ENCODE assay signal across 7 cellular contexts in the genomic region with DNA sequence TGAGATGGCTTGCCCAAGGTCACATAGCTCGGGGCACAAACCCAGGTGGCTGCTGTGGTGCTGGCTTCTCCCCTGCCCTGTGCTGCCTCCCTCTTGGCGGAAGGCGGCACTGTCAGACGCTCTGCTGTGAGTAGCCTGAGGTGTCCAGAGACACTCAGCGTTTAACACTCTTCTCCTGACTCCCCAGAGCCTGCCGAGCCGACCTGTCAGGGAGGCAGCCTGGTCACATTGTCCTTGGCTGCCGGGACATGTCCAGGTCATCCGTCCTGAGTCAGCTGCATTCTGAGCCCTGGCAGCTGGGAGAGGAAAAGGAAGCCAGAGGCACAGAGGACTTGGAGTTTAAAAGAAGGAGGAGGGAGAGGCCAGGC. TPM values are rescaled to one million over a fixed set of nuclear protein-coding genes. Genes with fewer than 3 reads are reported as not detected.
A peak's percentile ranks its signal among the peaks of the same experiment; 100 is the strongest.
DNase-seq lines count a peak whose midpoint lies in the region; ATAC-seq and TF ChIP-seq lines count a peak whose summit lies in the region.

No MANE protein-coding gene starts in this region.

- H3K9me3 ChIP-seq in HEK293 (ENCODE audit: control insufficient read depth, insufficient read depth, low read depth, low read length) = no peaks in the 10 kb centered on the region

- DNase-seq in SK-N-DZ (ENCODE audit: low spot score) (peak; percentile 69), glomerular visceral epithelial cell (ENCODE audit: extremely low spot score) (peak; percentile 37), retina (peak; percentile 56), NCI-H510A (lab: John Stamatoyannopoulos, UW) (no peak)

- CTCF ChIA-PET in HEK293 (lab: Yijun Ruan, JAX) = interaction anchor here (0.6 to 4.1 kb wide), 7 partner anchors 9 to 133 kb away, joined by 3 to 21 read pairs (median 4); a partner anchor contains a TSS

- POLR2A ChIA-PET in HEK293 (lab: Yijun Ruan, JAX) = interaction anchor here (0.7 kb wide), 2 partner anchors 13 to 212 kb away, joined by 3 to 5 read pairs; no protein-coding TSS in a partner anchor

- H3K4me3 ChIP-seq in HEK293 (ENCODE audit: low read depth, low read length) = no peak overlapping the region

- no peak overlapping the region for H3K27ac ChIP-seq in HEK293 (ENCODE audit: extremely low read depth, low read depth, low read length)

- no peaks in the 10 kb centered on the region for H3K4me1 ChIP-seq in HEK293 (ENCODE audit: control insufficient read depth, insufficient read depth, low read length)

- peak; percentile 21; the same call in 1 of the 2 replicates for TF ChIP-seq CTCF in HEK293 (tag by site-specific recombination; IDR thresholded peaks at IDR 0.05)

- no peaks in the 10 kb centered on the region for H3K36me3 ChIP-seq in HEK293 (ENCODE audit: control insufficient read depth in 2 of 2, insufficient read depth in 1 of 2, low read length in 2 of 2)

- no peak for ATAC-seq in GM19324 (IDR thresholded peaks at IDR 0.05; ENCODE audit: low FRiP score, unreplicated experiment)
- no peak for ATAC-seq in GM21619 (IDR thresholded peaks at IDR 0.05; ENCODE audit: unreplicated experiment)

TF ChIP-seq in HEK293, 187 proteins besides CTCF, POLR2A, EP300 and RAD21:
- peak; percentile 6 for TF ChIP-seq ZNF335 (tag by site-specific recombination; conservative IDR thresholded peaks at IDR 0.05)
- TF ChIP-seq ZNF37A (tag by site-specific recombination; IDR thresholded peaks at IDR 0.05) = no peak
- 0 out of 2 replicates have a peak, but pooled peaks have one; percentile 47 for TF ChIP-seq ZNF600 (tag by site-specific recombination; IDR thresholded peaks at IDR 0.05)
- TF ChIP-seq ZSCAN30 (tag by site-specific recombination; IDR thresholded peaks at IDR 0.05) = 0 out of 2 replicates have a peak, but pooled peaks have one; percentile 23
- TF ChIP-seq ZFP37 (tag by site-specific recombination; IDR thresholded peaks at IDR 0.05) = no peak
- 0 out of 2 replicates have a peak, but pooled peaks have one; percentile 69 for TF ChIP-seq ZNF394 (tag by site-specific recombination; IDR thresholded peaks at IDR 0.05; ENCODE audit: borderline replicate concordance)

RNA-seq across cellular contexts. Expression of a gene that starts 4.7 kb away (rescaled TPM):
- not detected in 2 replicates for polyA plus RNA-seq in SK-N-DZ (2014; cell fraction: cytosol; rRNA removed)
- 1.2 TPM in 1 of 2 replicates, not detected in the other for polyA plus RNA-seq in SK-N-DZ (2014; cell fraction: nucleus; rRNA removed)

RNA-seq across cellular contexts. Expression of a gene that starts 9.1 kb away (rescaled TPM):
- 6.2 and 8.3 TPM in 2 replicates for polyA plus RNA-seq in SK-N-DZ (2014; cell fraction: cytosol; rRNA removed)
- 2.9 and 6.4 TPM in 2 replicates for polyA plus RNA-seq in SK-N-DZ (2014; cell fraction: nucleus; rRNA removed)

RNA-seq across cellular contexts. Expression of a gene that starts 25.6 kb away (rescaled TPM):
- polyA plus RNA-seq in SK-N-DZ (2014; cell fraction: cytosol; rRNA removed) = 44.6 and 52.1 TPM in 2 replicates
- polyA plus RNA-seq in SK-N-DZ (2014; cell fraction: nucleus; rRNA removed) = 413 and 419 TPM in 2 replicates

RNA-seq across cellular contexts. Expression of a gene that starts 35.5 kb away (rescaled TPM):
- 47.3 and 50.9 TPM in 2 replicates for polyA plus RNA-seq in SK-N-DZ (2014; cell fraction: cytosol; rRNA removed)
- 87.5 and 113 TPM in 2 replicates for polyA plus RNA-seq in SK-N-DZ (2014; cell fraction: nucleus; rRNA removed)

RNA-seq across cellular contexts. Expression of a gene that starts 55.8 kb away (rescaled TPM):
- polyA plus RNA-seq in SK-N-DZ (2014; cell fraction: cytosol; rRNA removed) = 35.8 and 40.7 TPM in 2 replicates
- 17.2 and 33.3 TPM in 2 replicates for polyA plus RNA-seq in SK-N-DZ (2014; cell fraction: nucleus; rRNA removed)
